In the genomic region with DNA sequence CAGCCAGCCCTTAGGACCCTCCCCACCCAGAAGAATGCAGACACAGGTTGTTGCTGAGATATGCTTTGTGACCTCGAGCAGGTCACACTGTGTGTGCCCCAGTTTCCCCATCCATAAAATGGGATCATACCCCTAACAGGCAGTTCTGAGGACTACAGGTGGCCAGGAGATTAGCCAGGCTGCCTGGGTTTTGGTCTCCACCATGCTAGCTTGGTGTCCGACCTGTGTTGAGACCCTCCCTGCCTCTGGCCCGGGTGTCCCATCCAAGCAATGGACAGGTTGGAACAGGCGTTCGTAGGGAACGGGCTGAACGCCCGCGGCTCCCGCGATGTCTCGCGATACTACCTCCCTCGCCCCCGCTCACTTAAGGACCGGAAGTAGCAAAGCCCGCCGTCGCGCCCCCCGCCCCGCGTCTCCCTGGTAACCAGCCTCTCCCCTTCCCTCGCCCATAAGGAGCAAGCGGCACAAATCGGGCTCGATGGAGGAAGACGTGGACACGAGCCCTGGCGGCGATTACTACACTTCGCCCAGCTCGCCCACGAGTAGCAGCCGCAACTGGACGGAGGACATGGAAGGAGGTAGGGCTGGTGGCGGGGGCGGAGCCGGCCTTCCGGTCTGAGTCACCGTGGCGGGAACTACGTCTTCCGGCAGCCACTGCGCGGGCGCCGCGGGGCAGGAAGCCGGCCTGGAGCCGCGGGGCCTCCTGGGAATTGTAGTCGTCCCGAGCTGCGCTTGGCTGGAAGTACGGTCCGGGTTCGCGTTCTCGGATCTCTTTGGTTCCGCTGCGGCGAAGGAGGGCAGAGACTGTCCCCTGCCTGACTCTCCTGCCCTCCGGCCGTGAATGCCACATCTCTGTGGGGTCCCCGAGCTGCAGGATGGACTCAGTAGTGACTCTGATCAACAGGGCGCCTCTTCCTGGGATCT, we compare ENCODE assay signal across 1 cellular context.
TF ChIP-seq lines count a peak whose summit lies in the region.

No MANE protein-coding gene starts in this region.

TF ChIP-seq in HepG2, 621 proteins besides CTCF, POLR2A, EP300 and RAD21 (continued from another document and continues in another):
- TF ChIP-seq DPF2 (CRISPR knock-in tag; IDR thresholded peaks at IDR 0.05; ENCODE audit: borderline replicate concordance, low read depth) (no peak), YEATS2 (CRISPR knock-in tag; IDR thresholded peaks at IDR 0.05; ENCODE audit: borderline replicate concordance) (peak; percentile 76), KLF11 (CRISPR knock-in tag; IDR thresholded peaks at IDR 0.05) (no peak), DMAP1 (CRISPR knock-in tag; IDR thresholded peaks at IDR 0.05) (peak; percentile 37; the same call in 1 of the 2 replicates), ZNF577 (CRISPR knock-in tag; IDR thresholded peaks at IDR 0.05; ENCODE audit: borderline replicate concordance, low read depth) (no peak), SRSF9 (IDR thresholded peaks at IDR 0.05; ENCODE audit: borderline replicate concordance, insufficient read depth, low read depth, low read length, poor library complexity, severe bottlenecking) (no peak), NR2C2 (CRISPR knock-in tag; IDR thresholded peaks at IDR 0.05; ENCODE audit: borderline replicate concordance) (peak; percentile 50; the same call in 1 of the 2 replicates), SYNCRIP (IDR thresholded peaks at IDR 0.05; ENCODE audit: insufficient read depth, low read depth, low read length) (no peak), KDM2A (CRISPR knock-in tag; IDR thresholded peaks at IDR 0.05; ENCODE audit: borderline replicate concordance, low read depth) (peak; percentile 56; the same call in 1 of the 2 replicates), XRCC5 (optimal IDR thresholded peaks at IDR 0.05; ENCODE audit: low read length) (peak; percentile 64), SAP130 (CRISPR knock-in tag; IDR thresholded peaks at IDR 0.05; ENCODE audit: low read depth) (peak; percentile 75), THYN1 (CRISPR knock-in tag; IDR thresholded peaks at IDR 0.05; ENCODE audit: borderline replicate concordance, low read depth) (no peak), BATF2 (CRISPR knock-in tag; IDR thresholded peaks at IDR 0.05) (no peak), BCLAF1 (IDR thresholded peaks at IDR 0.05) (no peak), SMYD3 (CRISPR knock-in tag; IDR thresholded peaks at IDR 0.05) (no peak), GATAD2A (CRISPR knock-in tag; IDR thresholded peaks at IDR 0.05) (no peak), ZBTB10 (CRISPR knock-in tag; IDR thresholded peaks at IDR 0.05; ENCODE audit: borderline replicate concordance) (no peak), HOXA5 (CRISPR knock-in tag; IDR thresholded peaks at IDR 0.05) (no peak), ZNF205 (CRISPR knock-in tag; IDR thresholded peaks at IDR 0.05) (0 out of 2 replicates have a peak, but pooled peaks have one; percentile 25), NFKBIZ (CRISPR knock-in tag; IDR thresholded peaks at IDR 0.05) (no peak), ZNF674 (CRISPR knock-in tag; IDR thresholded peaks at IDR 0.05; ENCODE audit: low read depth) (no peak), HHEX (CRISPR knock-in tag; IDR thresholded peaks at IDR 0.05) (no peak), ZNF235 (CRISPR knock-in tag; IDR thresholded peaks at IDR 0.05; ENCODE audit: borderline replicate concordance) (no peak), ZNF569 (CRISPR knock-in tag; IDR thresholded peaks at IDR 0.05; ENCODE audit: borderline replicate concordance) (no peak), ZNF354B (CRISPR knock-in tag; IDR thresholded peaks at IDR 0.05) (no peak), SRSF1 (optimal IDR thresholded peaks at IDR 0.05; ENCODE audit: low read depth, low read length) (no peak), PRMT3 (CRISPR knock-in tag; IDR thresholded peaks at IDR 0.05; ENCODE audit: borderline replicate concordance, low read depth) (no peak), ZNF567 (CRISPR knock-in tag; IDR thresholded peaks at IDR 0.05; ENCODE audit: borderline replicate concordance) (no peak), ZNF121 (CRISPR knock-in tag; IDR thresholded peaks at IDR 0.05) (no peak), ESRRA (CRISPR knock-in tag; IDR thresholded peaks at IDR 0.05; ENCODE audit: low read depth) (0 out of 2 replicates have a peak, but pooled peaks have one; percentile 17), ZNF124 (CRISPR knock-in tag; IDR thresholded peaks at IDR 0.05) (no peak), NFIB (CRISPR knock-in tag; IDR thresholded peaks at IDR 0.05; ENCODE audit: borderline replicate concordance) (no peak), PREB (CRISPR knock-in tag; IDR thresholded peaks at IDR 0.05) (no peak), TRIM24 (CRISPR knock-in tag; IDR thresholded peaks at IDR 0.05) (no peak), ZNF788 (CRISPR knock-in tag; IDR thresholded peaks at IDR 0.05; ENCODE audit: borderline replicate concordance) (no peak), HDAC1 (CRISPR knock-in tag; IDR thresholded peaks at IDR 0.05) (peak; percentile 71; the same call in 1 of the 2 replicates), ZNF446 (CRISPR knock-in tag; IDR thresholded peaks at IDR 0.05) (no peak), WIZ (CRISPR knock-in tag; IDR thresholded peaks at IDR 0.05) (no peak), ZNF7 (CRISPR knock-in tag; IDR thresholded peaks at IDR 0.05) (no peak), ZNF724P (CRISPR knock-in tag; IDR thresholded peaks at IDR 0.05; ENCODE audit: borderline replicate concordance) (no peak), MBD4 (IDR thresholded peaks at IDR 0.05; ENCODE audit: borderline replicate concordance, low read length) (no peak), POLR2AphosphoS5 (IDR thresholded peaks at IDR 0.05; ENCODE audit: low read depth, low read length) (peak; percentile 55; the same call in 1 of the 2 replicates), ZNF224 (CRISPR knock-in tag; IDR thresholded peaks at IDR 0.05) (no peak), ZNF839 (CRISPR knock-in tag; IDR thresholded peaks at IDR 0.05; ENCODE audit: borderline replicate concordance) (no peak), BRCA1 (CRISPR knock-in tag; IDR thresholded peaks at IDR 0.05) (no peak), ETV6 (CRISPR knock-in tag; conservative IDR thresholded peaks at IDR 0.05) (0 out of 2 replicates have a peak, but pooled peaks have one; percentile 39), CHD2 (IDR thresholded peaks at IDR 0.05; ENCODE audit: low read depth, low read length) (peak; percentile 89), GATA4 (IDR thresholded peaks at IDR 0.05; ENCODE audit: borderline replicate concordance, low read depth) (no peak), MAZ (IDR thresholded peaks at IDR 0.05; ENCODE audit: borderline replicate concordance, low read depth, low read length) (peak; percentile 75; the same call in 1 of the 2 replicates), MAZ (CRISPR knock-in tag; IDR thresholded peaks at IDR 0.05; ENCODE audit: low read depth) (peak; percentile 83; the same call in 1 of the 2 replicates)
- TF ChIP-seq, protein P1, sequence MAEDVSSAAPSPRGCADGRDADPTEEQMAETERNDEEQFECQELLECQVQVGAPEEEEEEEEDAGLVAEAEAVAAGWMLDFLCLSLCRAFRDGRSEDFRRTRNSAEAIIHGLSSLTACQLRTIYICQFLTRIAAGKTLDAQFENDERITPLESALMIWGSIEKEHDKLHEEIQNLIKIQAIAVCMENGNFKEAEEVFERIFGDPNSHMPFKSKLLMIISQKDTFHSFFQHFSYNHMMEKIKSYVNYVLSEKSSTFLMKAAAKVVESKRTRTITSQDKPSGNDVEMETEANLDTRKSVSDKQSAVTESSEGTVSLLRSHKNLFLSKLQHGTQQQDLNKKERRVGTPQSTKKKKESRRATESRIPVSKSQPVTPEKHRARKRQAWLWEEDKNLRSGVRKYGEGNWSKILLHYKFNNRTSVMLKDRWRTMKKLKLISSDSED (CRISPR knock-in tag; IDR thresholded peaks at IDR 0.05), result no peak
- TF ChIP-seq, protein P2, sequence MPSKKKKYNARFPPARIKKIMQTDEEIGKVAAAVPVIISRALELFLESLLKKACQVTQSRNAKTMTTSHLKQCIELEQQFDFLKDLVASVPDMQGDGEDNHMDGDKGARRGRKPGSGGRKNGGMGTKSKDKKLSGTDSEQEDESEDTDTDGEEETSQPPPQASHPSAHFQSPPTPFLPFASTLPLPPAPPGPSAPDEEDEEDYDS (CRISPR knock-in tag; IDR thresholded peaks at IDR 0.05), result no peak
- TF ChIP-seq, protein P3, sequence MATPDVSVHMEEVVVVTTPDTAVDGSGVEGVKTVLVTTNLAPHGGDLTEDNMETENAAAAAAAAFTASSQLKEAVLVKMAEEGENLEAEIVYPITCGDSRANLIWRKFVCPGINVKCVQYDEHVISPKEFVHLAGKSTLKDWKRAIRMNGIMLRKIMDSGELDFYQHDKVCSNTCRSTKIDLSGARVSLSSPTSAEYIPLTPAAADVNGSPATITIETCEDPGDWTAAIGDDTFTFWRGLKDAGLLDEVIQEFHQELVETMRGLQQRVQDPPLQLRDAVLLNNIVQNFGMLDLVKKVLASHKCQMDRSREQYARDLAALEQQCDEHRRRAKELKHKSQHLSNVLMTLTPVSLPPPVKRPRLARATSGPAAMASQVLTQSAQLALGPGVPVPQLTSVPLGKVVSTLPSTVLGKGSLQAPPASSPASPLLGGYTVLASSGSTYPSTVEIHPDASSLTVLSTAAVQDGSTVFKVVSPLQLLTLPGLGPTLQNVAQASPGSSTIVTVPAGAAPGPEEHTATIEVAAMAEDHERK (CRISPR knock-in tag; IDR thresholded peaks at IDR 0.05; ENCODE audit: low read depth), result no peak
- TF ChIP-seq, protein P4, sequence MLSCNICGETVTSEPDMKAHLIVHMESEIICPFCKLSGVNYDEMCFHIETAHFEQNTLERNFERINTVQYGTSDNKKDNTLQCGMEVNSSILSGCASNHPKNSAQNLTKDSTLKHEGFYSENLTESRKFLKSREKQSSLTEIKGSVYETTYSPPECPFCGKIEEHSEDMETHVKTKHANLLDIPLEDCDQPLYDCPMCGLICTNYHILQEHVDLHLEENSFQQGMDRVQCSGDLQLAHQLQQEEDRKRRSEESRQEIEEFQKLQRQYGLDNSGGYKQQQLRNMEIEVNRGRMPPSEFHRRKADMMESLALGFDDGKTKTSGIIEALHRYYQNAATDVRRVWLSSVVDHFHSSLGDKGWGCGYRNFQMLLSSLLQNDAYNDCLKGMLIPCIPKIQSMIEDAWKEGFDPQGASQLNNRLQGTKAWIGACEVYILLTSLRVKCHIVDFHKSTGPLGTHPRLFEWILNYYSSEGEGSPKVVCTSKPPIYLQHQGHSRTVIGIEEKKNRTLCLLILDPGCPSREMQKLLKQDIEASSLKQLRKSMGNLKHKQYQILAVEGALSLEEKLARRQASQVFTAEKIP (CRISPR knock-in tag; IDR thresholded peaks at IDR 0.05; ENCODE audit: borderline replicate concordance), result no peak
